ENCODE assay signal across 1 cellular context in genomic region chr1:9384128-9384527, GRCh38.
TF ChIP-seq lines count a peak whose summit lies in the region.

No MANE protein-coding gene starts in this region.

TF ChIP-seq in A549, 52 proteins besides CTCF, POLR2A, EP300 and RAD21 (continued from another document):
- no peak for TF ChIP-seq FOSB (CRISPR knock-in tag; IDR thresholded peaks at IDR 0.05)
- TF ChIP-seq HOXB5 (CRISPR knock-in tag; IDR thresholded peaks at IDR 0.05): no peak
- no peak for TF ChIP-seq ZNF302 (CRISPR knock-in tag; IDR thresholded peaks at IDR 0.05)
- TF ChIP-seq NR3C1 (IDR thresholded peaks at IDR 0.05): no peak
